Comparison of ENCODE assay signal across 18 cellular contexts in genomic region chr17:11986179-11986938, GRCh38. TPM values are rescaled to one million over a fixed set of nuclear protein-coding genes. Genes with fewer than 3 reads are reported as not detected.
DNase-seq lines count a peak whose midpoint lies in the region; ATAC-seq and TF ChIP-seq lines count a peak whose summit lies in the region.
"Had no signal": no experiment of that assay in that cellular context is flagged by ENCODE, and none has a peak within 500 bp of the region (broad histone marks: within the 10 kb centered on the region; RNA-seq: fewer than 3 reads in every experiment).

No MANE protein-coding gene starts in this region.

- TF ChIP-seq CTCF in esophagus squamous epithelium (IDR thresholded peaks at IDR 0.05) (no peak), BE2C (IDR thresholded peaks at IDR 0.05; ENCODE audit: low read depth, low read length) (no peak)

- H3K4me3 ChIP-seq in aorta (ENCODE audit: low read length in 2 of 2) (no peak overlapping the region), esophagus squamous epithelium (no peak overlapping the region), BE2C (ENCODE audit: low read depth, low read length) (no peak overlapping the region)
- H3K4me3 ChIP-seq: BLaER1 treated with 17β-estradiol and CSF1 and Interleukin-3, amounts not matched to agents 10 nM and 100 nM; uterus had no signal

- intact Hi-C loops in Right ventricle myocardium superior (cut with DNase I) (no loop called here), cardiac septum (cut with DNase I) (loop anchor here (5.0 kb wide), 1 partner anchor 1109 kb away; no protein-coding TSS in a partner anchor), left cardiac atrium (cut with DNase I) (loop anchor here in 1 of 2 donors (5.0 kb wide), 2 partner anchors 339 to 1109 kb away; no protein-coding TSS in a partner anchor), aorta (cut with DNase I) (loop anchor here in 1 of 2 donors (10.0 kb wide), 1 partner anchor 1112 kb away; no protein-coding TSS in a partner anchor), esophagus squamous epithelium (cut with DNase I) (no loop called here)

- H3K9me3 ChIP-seq in aorta (ENCODE audit: control insufficient read depth, low read length), result no peaks in the 10 kb centered on the region
- H3K9me3 ChIP-seq in esophagus squamous epithelium, result no peaks in the 10 kb centered on the region
- H3K9me3 ChIP-seq in BE2C, result no peaks in the 10 kb centered on the region
- H3K9me3 ChIP-seq: BLaER1 treated with 17β-estradiol and CSF1 and Interleukin-3, amounts not matched to agents 10 nM and 100 nM; uterus had no signal

- ATAC-seq in Right ventricle myocardium superior (ENCODE audit: poor library complexity) (peak; percentile 78), left cardiac atrium (peak; percentile 59 to 82), aorta (ENCODE audit: low FRiP score) (peak; percentile 63), HG02981 (IDR thresholded peaks at IDR 0.05; ENCODE audit: unreplicated experiment) (no peak)
- ATAC-seq: stimulated activated naive CD8-positive, alpha-beta T cell treated with anti-CD3 and anti-CD28 coated beads, Interleukin-15, amount 100 ng/mL, for 72 hours had no signal

- H3K4me1 ChIP-seq in aorta (ENCODE audit: control insufficient read depth in 1 of 2, insufficient read depth in 2 of 2, low read length in 2 of 2) (no peaks in the 10 kb centered on the region), esophagus squamous epithelium (peaks cover 3 to 34% (median 12%) of the 10 kb centered on the region in 3 donors), BE2C (no peaks in the 10 kb centered on the region)
- H3K4me1 ChIP-seq: uterus had no signal

- 77 to 78% methylated on average over 4 of the region's 4 CpGs for WGBS in aorta, 2 donors
- WGBS in esophagus squamous epithelium, 2 donors, result 74 to 85% methylated on average over 4 of the region's 4 CpGs

- no peak overlapping the region for H3K27ac ChIP-seq in aorta (ENCODE audit: low read depth in 1 of 2, low read length in 2 of 2)
- peak overlapping the region in 1 of 4 donors; percentile 49 for H3K27ac ChIP-seq in esophagus squamous epithelium
- H3K27ac ChIP-seq: BLaER1 treated with 17β-estradiol and CSF1 and Interleukin-3, amounts not matched to agents 10 nM and 100 nM had no signal

- TF ChIP-seq POLR2A in esophagus squamous epithelium (IDR thresholded peaks at IDR 0.05), result no peak

- H3K27me3 ChIP-seq in aorta (ENCODE audit: control insufficient read depth in 1 of 2, insufficient read depth in 2 of 2, low read length in 1 of 2) (no peaks in the 10 kb centered on the region), esophagus squamous epithelium (no peaks in the 10 kb centered on the region), BE2C (no peaks in the 10 kb centered on the region)
- H3K27me3 ChIP-seq: BLaER1 treated with 17β-estradiol and CSF1 and Interleukin-3, amounts not matched to agents 10 nM and 100 nM; uterus had no signal

- H3K36me3 ChIP-seq in aorta (ENCODE audit: control insufficient read depth in 1 of 2, insufficient read depth in 2 of 2, low read length in 1 of 2) (peaks cover 5 to 10% of the 10 kb centered on the region in 2 donors), esophagus squamous epithelium (peaks cover 0 to 80% (median 7%) of the 10 kb centered on the region in 3 donors), BE2C (no peaks in the 10 kb centered on the region)
- H3K36me3 ChIP-seq: uterus had no signal

- DNase-seq in Right ventricle myocardium superior (peak; percentile 42), cardiac septum (ENCODE audit: low spot score) (no peak), left cardiac atrium (no peak), myocyte (ENCODE audit: low read depth) (peak; percentile 62), aorta (no peak), esophagus squamous epithelium (lab: John Stamatoyannopoulos, UW) (no peak), BE2C (no peak)
- DNase-seq: 8988T; activated CD4-positive, alpha-beta T cell treated with anti-CD3 and anti-CD28 coated beads, Interleukin-2, amount 50 U/mL, for 1 hour; activated CD8-positive, alpha-beta memory T cell treated with anti-CD3 and anti-CD28 coated beads, Interleukin-2, amount 50 U/mL, for 48 hours; activated effector memory CD4-positive, alpha-beta T cell treated with anti-CD3 and anti-CD28 coated beads, Interleukin-2, amount 50 U/mL, for 16 hours; NCI-H2081 treated with DMSO at 0.1 percent for 48 hours; SIG-M5; stimulated activated CD4-positive, alpha-beta T cell treated with anti-CD3 and anti-CD28 coated beads, Interleukin-2, amount 100 ng/mL, for 48 hours; stimulated activated naive CD8-positive, alpha-beta T cell treated with anti-CD3 and anti-CD28 coated beads, Interleukin-15, amount 100 ng/mL, for 72 hours had no signal

RNA-seq across cellular contexts. Expression of gene ZNF18, which starts 10.9 kb away (rescaled TPM):
- total RNA-seq in Right ventricle myocardium superior, result 4.0 TPM
- 4.3 TPM for total RNA-seq in cardiac septum
- 1 to 10 TPM; 3.8 to 5.4 TPM for total RNA-seq in left cardiac atrium
- 14.3 and 14.4 TPM in 2 replicates for total RNA-seq in myocyte
- polyA plus RNA-seq in myocyte (2012), result 8.8 TPM
- total RNA-seq in aorta, result 1 to 10 TPM; 5.6 to 9.2 TPM
- polyA plus RNA-seq in aorta, result 10 to 100 TPM in 1 of 2 donors, 1 to 10 TPM in 1; 2.9 to 10.5 TPM
- total RNA-seq in esophagus squamous epithelium, result 10 to 100 TPM in 1 of 4 donors, 1 to 10 TPM in 3; 4.7 to 10.5 (median 7.5) TPM
- 9.4 TPM for polyA plus RNA-seq in BE2C (2012; ENCODE audit: insufficient read depth, insufficient read length, low read depth)

RNA-seq across cellular contexts. Expression of gene MAP2K4, which starts 34.3 kb away (rescaled TPM):
- total RNA-seq in Right ventricle myocardium superior, result 29.6 TPM
- total RNA-seq in cardiac septum, result 32.5 TPM
- 10 to 100 TPM; 31.3 to 31.5 TPM for total RNA-seq in left cardiac atrium
- total RNA-seq in myocyte, result 34.1 and 39.3 TPM in 2 replicates
- polyA plus RNA-seq in myocyte (2012), result 12.3 TPM
- 10 to 100 TPM; 34.3 to 39.3 TPM for total RNA-seq in aorta
- 10 to 100 TPM in 1 of 2 donors, 1 to 10 TPM in 1; 9.3 to 13.4 TPM for polyA plus RNA-seq in aorta
- 10 to 100 TPM; 25.2 to 43.0 (median 33.2) TPM for total RNA-seq in esophagus squamous epithelium
- 6.7 TPM for polyA plus RNA-seq in BE2C (2012; ENCODE audit: insufficient read depth, insufficient read length, low read depth)

Comparison
In these comparisons a context has a peak if more than half of its experiments do, and no peak if none do; other contexts are left out.
1. DNase-seq: peak in Right ventricle myocardium superior (single experiment) and myocyte (single experiment); none in cardiac septum (single experiment), left cardiac atrium (single experiment), aorta (0 of 2), esophagus squamous epithelium (single experiment) and BE2C (single experiment).